18 cellular contexts compared by ENCODE assay signal in genomic region chr16:78377312-78377711, GRCh38.
"Had no signal": no experiment of that assay in that cellular context is flagged by ENCODE, and none has a peak within 500 bp of the region (broad histone marks: within the 10 kb centered on the region; RNA-seq: fewer than 3 reads in every experiment).

No MANE protein-coding gene starts in this region.

- H3K27ac ChIP-seq: stomach, suprapubic skin, testis, thoracic aorta, thyroid gland, tibial artery, tibial nerve, upper lobe of left lung, upper lobe of right lung, vagina had no signal

- FAIRE-seq: urothelium cell line had no signal

- H3K27me3 ChIP-seq: stomach, suprapubic skin, testis, thyroid gland, tibial artery, tibial nerve, transverse colon, upper lobe of left lung, upper lobe of right lung, uterus, vagina had no signal

- H3K9me3 ChIP-seq: stomach, suprapubic skin, testis, thoracic aorta, thyroid gland, tibial artery, tibial nerve, transverse colon, upper lobe of left lung, upper lobe of right lung, uterus, vagina had no signal

- H3K4me3 ChIP-seq: stomach, suprapubic skin, testis, thoracic aorta, thyroid gland, tibial artery, tibial nerve, transverse colon, upper lobe of left lung, upper lobe of right lung, uterus, vagina had no signal

- H3K36me3 ChIP-seq: stomach, suprapubic skin, thoracic aorta, thyroid gland, tibial artery, tibial nerve, transverse colon, upper lobe of left lung, upper lobe of right lung, uterus, vagina had no signal

- ATAC-seq: stimulated activated effector memory CD8-positive, alpha-beta T cell treated with anti-CD3 and anti-CD28 coated beads, Interleukin-12 subunit alpha, Interleukin-12 subunit beta, amount 100 ng/mL, for 72 hours; stimulated activated memory B cell treated with anti-CD40 and anti-IgM and Interleukin-4, amounts not matched to agents 10 μg/mL and 1 μg/mL and 100 μg/mL, for 72 hours; stimulated activated naive B cell treated with anti-CD40 and anti-IgM and Interleukin-4, amounts not matched to agents 10 μg/mL and 1 μg/mL and 100 μg/mL, for 72 hours; stimulated activated naive CD8-positive, alpha-beta T cell treated with anti-CD3 and anti-CD28 coated beads, Interleukin-15, amount 100 ng/mL, for 72 hours; stimulated activated naive CD8-positive, alpha-beta T cell treated with anti-CD3 and anti-CD28 coated beads, Interleukin-15, Interleukin-2, amounts not matched to agents 100 U/mL and 50 U/mL, for 24 hours; upper lobe of right lung had no signal
